In the genomic region with DNA sequence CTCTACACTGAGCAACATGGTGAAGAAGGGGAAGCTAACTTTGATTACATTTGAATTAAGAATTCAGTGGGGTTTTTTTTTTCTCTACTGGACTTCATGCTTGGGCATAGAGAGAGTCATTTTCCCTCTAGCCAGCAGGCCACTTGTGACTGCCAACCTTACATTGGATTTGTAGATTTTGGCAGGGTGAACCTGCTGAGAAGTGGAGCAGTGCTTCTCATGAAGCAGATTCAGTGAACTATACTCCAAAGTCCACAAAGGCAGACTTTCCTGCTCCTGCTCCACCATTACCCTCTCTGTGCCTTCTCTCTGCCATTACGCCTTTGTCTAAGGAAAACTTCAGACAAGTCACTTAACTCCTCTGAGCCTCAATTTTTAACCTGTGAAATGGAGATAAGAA, we compare ENCODE assay signal across 7 cellular contexts.
"Had no signal": no experiment of that assay in that cellular context is flagged by ENCODE, and none has a peak within 500 bp of the region (broad histone marks: within the 10 kb centered on the region; RNA-seq: fewer than 3 reads in every experiment).

No MANE protein-coding gene starts in this region.

- ATAC-seq: HCT116, K562 had no signal

- DNase-seq: GM23248, GOT3, H7, IMR-90, KG1 had no signal
